ENCODE assay signal across 19 cellular contexts in genomic region chr3:184635774-184636173, GRCh38.
DNase-seq lines count a peak whose midpoint lies in the region; ATAC-seq, FAIRE-seq and TF ChIP-seq lines count a peak whose summit lies in the region.
"Had no signal": no experiment of that assay in that cellular context is flagged by ENCODE, and none has a peak within 500 bp of the region (broad histone marks: within the 10 kb centered on the region; RNA-seq: fewer than 3 reads in every experiment).

No MANE protein-coding gene starts in this region.

- H3K18ac ChIP-seq in H1 (ENCODE audit: extremely low read depth, low read length) = no peak overlapping the region; the same call in 1 of the 2 replicates

- H3K36me3 ChIP-seq in H1 (ENCODE audit: control insufficient read depth in 2 of 4, insufficient read depth in 4 of 4, low read length in 3 of 4) (no peaks in the 10 kb centered on the region), neutrophil (no peaks in the 10 kb centered on the region)
- H3K36me3 ChIP-seq: colonic mucosa, heart right ventricle, upper lobe of right lung had no signal

- FAIRE-seq in H1 (lab: Jason Lieb, UNC) = no peak
- FAIRE-seq: endometrium, islet of Langerhans had no signal

- H3K14ac ChIP-seq in H1 (ENCODE audit: insufficient read length) = no peak overlapping the region

- H3K4me2 ChIP-seq in H1 (ENCODE audit: insufficient read depth in 1 of 2, low read depth in 2 of 2, low read length in 2 of 2) = no peak overlapping the region

- H3K4me3 Mint-ChIP-seq in activated naive CD4-positive, alpha-beta T cell treated with anti-CD3 and anti-CD28 coated beads, Interleukin-2, amount 10 ng/mL, durations not matched to agents 7 days and 5 days = no peak overlapping the region
- H3K4me3 Mint-ChIP-seq: stimulated activated memory B cell treated with anti-CD40 and anti-IgM and Interleukin-4, amounts not matched to agents 10 μg/mL and 1 μg/mL and 100 μg/mL, for 72 hours had no signal

- no peak overlapping the region for H3K23ac ChIP-seq in H1 (ENCODE audit: insufficient read length)

- peaks cover 14% of the 10 kb centered on the region for H3K27me3 Mint-ChIP-seq in activated naive CD4-positive, alpha-beta T cell treated with anti-CD3 and anti-CD28 coated beads, Interleukin-2, amount 10 ng/mL, durations not matched to agents 7 days and 5 days

- H3K79me1 ChIP-seq in H1 (ENCODE audit: low read depth, low read length) = no peaks in the 10 kb centered on the region

- H3K56ac ChIP-seq in H1 (replicated peaks; ENCODE audit: insufficient read length, low read depth, low read length) = no peak overlapping the region

- H2AK5ac ChIP-seq in H1 (ENCODE audit: low read depth, low read length) = peak overlapping the region; percentile 97; the same call in 1 of the 2 replicates

- H4K5ac ChIP-seq in H1 (ENCODE audit: insufficient read length, low read depth, low read length) = no peak overlapping the region

- H3K79me2 ChIP-seq in H1 (ENCODE audit: control insufficient read depth in 1 of 2, insufficient read depth in 2 of 2, low read length in 2 of 2) = no peaks in the 10 kb centered on the region

- no peak overlapping the region for H3K9ac ChIP-seq in H1 (replicated peaks in 1 of 4; ENCODE audit: extremely low read depth in 1 of 4, low read depth in 3 of 4, low read length in 3 of 4)

- H3K27me3 ChIP-seq in H1 (replicated peaks in 1 of 4; ENCODE audit: control insufficient read depth in 3 of 4, extremely low read depth in 1 of 4, insufficient read depth in 3 of 4, low read length in 3 of 4) = peaks cover 0 to 3% (median 0%) of the 10 kb centered on the region in 4 experiments; a peak in 1 of 7 replicates
- no peaks in the 10 kb centered on the region for H3K27me3 ChIP-seq in neutrophil
- H3K27me3 ChIP-seq: colonic mucosa, upper lobe of right lung had no signal

- no peak overlapping the region for H2BK20ac ChIP-seq in H1 (ENCODE audit: low read length)

- no peak overlapping the region for H2BK120ac ChIP-seq in H1 (replicated peaks; ENCODE audit: low read depth, low read length)

- peak overlapping the region; percentile 24 for H3K27ac Mint-ChIP-seq in activated naive CD4-positive, alpha-beta T cell treated with anti-CD3 and anti-CD28 coated beads, Interleukin-2, amount 10 ng/mL, durations not matched to agents 7 days and 5 days
- peak overlapping the region in 1 of 2 donors; percentile 15 for H3K27ac Mint-ChIP-seq in activated naive CD4-positive, alpha-beta T cell treated with anti-CD3 and anti-CD28 coated beads, Interleukin-2, amount 50 U/mL, for 72 hours
- H3K27ac Mint-ChIP-seq: stimulated activated memory B cell treated with anti-CD40 and anti-IgM and Interleukin-4, amounts not matched to agents 10 μg/mL and 1 μg/mL and 100 μg/mL, for 72 hours had no signal

- no peak for ATAC-seq in activated naive CD4-positive, alpha-beta T cell treated with anti-CD3 and anti-CD28 coated beads, Interleukin-2, amount 50 U/mL, for 72 hours
- peak; percentile 7 for ATAC-seq in SK-N-SH treated with all-trans-retinoic acid at 6 μM for 48 hours
- ATAC-seq in HG03095 (IDR thresholded peaks at IDR 0.05; ENCODE audit: unreplicated experiment) = no peak

- peak overlapping the region; percentile 25; the same call in 1 of the 2 replicates for H2BK15ac ChIP-seq in H1 (ENCODE audit: low read length)

- H3K4me3 ChIP-seq in H1 (ENCODE audit: extremely low read depth in 1 of 4, insufficient read depth in 2 of 4, low read depth in 3 of 4, low read length in 4 of 4) (no peak overlapping the region), neutrophil (ENCODE audit: low read depth in 1 of 2, low read length in 1 of 2) (no peak overlapping the region)
- H3K4me3 ChIP-seq: colonic mucosa, heart right ventricle, upper lobe of right lung had no signal

- CTCF ChIA-PET in activated naive CD4-positive, alpha-beta T cell treated with anti-CD3 and anti-CD28 coated beads, Interleukin-2, amount 10 ng/mL, durations not matched to agents 7 days and 5 days (lab: Charles Lee) = no interaction called here
- CTCF ChIA-PET in H1 (lab: Charles Lee; ENCODE audit: partially characterized antibody) = interaction anchor here (0.7 to 3.3 kb wide), 4 partner anchors 13 to 75 kb away, joined by 3 to 10 read pairs (median 4); partner anchors contain the start of gene EPHB3

- H3K23me2 ChIP-seq in H1 (ENCODE audit: low read depth, low read length) = peaks cover 1% of the 10 kb centered on the region; the same call in 1 of the 2 replicates

- no peak overlapping the region for H4K8ac ChIP-seq in H1 (ENCODE audit: extremely low read depth, insufficient read depth, low read length)

- WGBS in H1 (ENCODE audit: extremely low coverage in 1 of 2, insufficient coverage in 1 of 2, insufficient read length in 1 of 2, insufficient replicate concordance in 2 of 2, low coverage in 1 of 2, low lambda C conversion rate in 2 of 2, missing lambda C conversion rate in 1 of 2), 2 experiments = 84% methylated on average over 10 of the region's 13 CpGs; no CpG with 5 or more reads in 1 of the 2 experiments

- no peak for TF ChIP-seq RAD21 in H1 (IDR thresholded peaks at IDR 0.05 in 1 of 2, conservative IDR thresholded peaks at IDR 0.05 in 1 of 2; ENCODE audit: low read depth in 2 of 2, low read length in 2 of 2)

- H2AFZ ChIP-seq in H1 (ENCODE audit: low read length) = no peak overlapping the region

- peak overlapping the region; percentile 52 for H4K91ac ChIP-seq in H1 (replicated peaks; ENCODE audit: insufficient read length, low read length)

- DNase-seq in activated naive CD4-positive, alpha-beta T cell treated with anti-CD3 and anti-CD28 coated beads, Interleukin-2, amount 10 ng/mL, durations not matched to agents 7 days and 5 days = no peak
- no peak for DNase-seq in activated naive CD4-positive, alpha-beta T cell treated with anti-CD3 and anti-CD28 coated beads, Interleukin-2, amount 50 U/mL, for 72 hours (ENCODE audit: low spot score in 2 of 2)
- DNase-seq in H1 (ENCODE audit: low read depth in 1 of 2, low spot score in 2 of 2) = no peak
- no peak for DNase-seq in ureter (ENCODE audit: low spot score)
- no peak for DNase-seq in iPS-NIHi7 (ENCODE audit: extremely low spot score)
- DNase-seq: ACHN; aorta; CD4-positive, alpha-beta memory T cell; colonic mucosa; NCI-H748 treated with DMSO at 0.1 percent for 48 hours; stimulated activated CD4-positive, alpha-beta T cell treated with anti-CD3 and anti-CD28 coated beads, Interleukin-15, amount 100 ng/mL, for 24 hours had no signal

- no peaks in the 10 kb centered on the region for H3K9me3 Mint-ChIP-seq in activated naive CD4-positive, alpha-beta T cell treated with anti-CD3 and anti-CD28 coated beads, Interleukin-2, amount 10 ng/mL, durations not matched to agents 7 days and 5 days
- no peaks in the 10 kb centered on the region for H3K9me3 Mint-ChIP-seq in activated naive CD4-positive, alpha-beta T cell treated with anti-CD3 and anti-CD28 coated beads, Interleukin-2, amount 50 U/mL, for 72 hours
- H3K9me3 Mint-ChIP-seq: CD4-positive, alpha-beta memory T cell; stimulated activated memory B cell treated with anti-CD40 and anti-IgM and Interleukin-4, amounts not matched to agents 10 μg/mL and 1 μg/mL and 100 μg/mL, for 72 hours had no signal

- H3K9me3 ChIP-seq in H1 (ENCODE audit: insufficient read depth in 2 of 2, low read depth in 1 of 2, low read length in 1 of 2) = no peaks in the 10 kb centered on the region
- no peaks in the 10 kb centered on the region for H3K9me3 ChIP-seq in neutrophil
- H3K9me3 ChIP-seq: colonic mucosa, heart right ventricle, upper lobe of right lung had no signal

- no peak overlapping the region for H3K4ac ChIP-seq in H1 (replicated peaks; ENCODE audit: insufficient read length, low read depth, low read length)

- no peaks in the 10 kb centered on the region for H4K20me1 ChIP-seq in H1 (replicated peaks in 1 of 2; ENCODE audit: control insufficient read depth in 1 of 2, insufficient read depth in 2 of 2, low read length in 2 of 2)

- no peaks in the 10 kb centered on the region for H3K36me3 Mint-ChIP-seq in activated naive CD4-positive, alpha-beta T cell treated with anti-CD3 and anti-CD28 coated beads, Interleukin-2, amount 10 ng/mL, durations not matched to agents 7 days and 5 days
- no peaks in the 10 kb centered on the region for H3K36me3 Mint-ChIP-seq in activated naive CD4-positive, alpha-beta T cell treated with anti-CD3 and anti-CD28 coated beads, Interleukin-2, amount 50 U/mL, for 72 hours
- H3K36me3 Mint-ChIP-seq: CD4-positive, alpha-beta memory T cell; stimulated activated memory B cell treated with anti-CD40 and anti-IgM and Interleukin-4, amounts not matched to agents 10 μg/mL and 1 μg/mL and 100 μg/mL, for 72 hours had no signal

- TF ChIP-seq CTCF in H1 (IDR thresholded peaks at IDR 0.05; ENCODE audit: control extremely low read depth in 1 of 3, insufficient read depth in 1 of 3, low read depth in 1 of 3, low read length in 3 of 3) (no peak), neutrophil (IDR thresholded peaks at IDR 0.05) (no peak)

- POLR2A ChIA-PET in H1 (lab: Charles Lee; ENCODE audit: partially characterized antibody) = interaction anchor here (1.3 kb wide), 1 partner anchor 12 kb away, joined by 3 read pairs; no protein-coding TSS in a partner anchor

- no peak overlapping the region for H2BK5ac ChIP-seq in H1 (ENCODE audit: low read depth, low read length)

- H3K4me1 ChIP-seq in H1 (replicated peaks in 1 of 4; ENCODE audit: control insufficient read depth in 3 of 4, insufficient read depth in 4 of 4, low read length in 3 of 4) (peaks cover 0 to 15% (median 10%) of the 10 kb centered on the region in 4 experiments; a peak in 6 of 7 replicates), neutrophil (ENCODE audit: control insufficient read depth in 1 of 2, insufficient read depth in 1 of 2, low read depth in 1 of 2, low read length in 1 of 2) (peaks cover 54 to 56% of the 10 kb centered on the region in 2 experiments)
- H3K4me1 ChIP-seq: colonic mucosa, upper lobe of right lung had no signal

- H3K27ac ChIP-seq in H1 (ENCODE audit: low read depth, low read length) = no peak overlapping the region
- H3K27ac ChIP-seq in neutrophil = peak overlapping the region; percentile 86
- H3K27ac ChIP-seq: colonic mucosa, heart right ventricle, upper lobe of right lung had no signal

- TF ChIP-seq EP300 in H1 (IDR thresholded peaks at IDR 0.05; ENCODE audit: borderline replicate concordance in 1 of 2, low read depth in 2 of 2, low read length in 2 of 2) = no peak

- TF ChIP-seq POLR2A in H1 (IDR thresholded peaks at IDR 0.05; ENCODE audit: control extremely low read depth in 1 of 2, low read depth in 2 of 2, low read length in 2 of 2) = no peak

- 0 out of 2 replicates have a peak overlapping the region, but pooled peaks have one; percentile 17 for H2BK12ac ChIP-seq in H1 (ENCODE audit: low read depth, low read length)

- peaks cover 5% of the 10 kb centered on the region for H3K4me1 Mint-ChIP-seq in activated naive CD4-positive, alpha-beta T cell treated with anti-CD3 and anti-CD28 coated beads, Interleukin-2, amount 10 ng/mL, durations not matched to agents 7 days and 5 days
- H3K4me1 Mint-ChIP-seq: stimulated activated memory B cell treated with anti-CD40 and anti-IgM and Interleukin-4, amounts not matched to agents 10 μg/mL and 1 μg/mL and 100 μg/mL, for 72 hours had no signal

TF ChIP-seq in SK-N-SH treated with all-trans-retinoic acid at 6 μM for 48 hours, 23 proteins besides CTCF, POLR2A, EP300 and RAD21 (continues in another document):
- TF ChIP-seq ISL1 (CRISPR knock-in tag; IDR thresholded peaks at IDR 0.05) (no peak), ZNF70 (CRISPR knock-in tag; IDR thresholded peaks at IDR 0.05) (no peak)

TF ChIP-seq in H1, 55 proteins besides CTCF, POLR2A, EP300 and RAD21 (continues in another document):
- TF ChIP-seq GABPA (IDR thresholded peaks at IDR 0.05; ENCODE audit: borderline replicate concordance, insufficient read depth, low read length) = no peak
